ENCODE assay signal across 1 cellular context in genomic region chr3:152471814-152472605, GRCh38.
A peak's percentile ranks its signal among the peaks of the same experiment; 100 is the strongest.
TF ChIP-seq lines count a peak whose summit lies in the region.

No MANE protein-coding gene starts in this region.

TF ChIP-seq in K562, 482 proteins besides CTCF, POLR2A, EP300 and RAD21 (continued from another document and continues in another):
- TF ChIP-seq MNT (conservative IDR thresholded peaks at IDR 0.05) (0 out of 4 replicates have a peak, but pooled peaks of 1 of the 2 experiments have one; percentile 22), ZNF507 (tag; conservative IDR thresholded peaks at IDR 0.05) (no peak), RCOR1 (IDR thresholded peaks at IDR 0.05; ENCODE audit: borderline replicate concordance in 1 of 2, low read depth in 2 of 2, low read length in 2 of 2) (0 out of 4 replicates have a peak, but pooled peaks of 1 of the 2 experiments have one; percentile 29), FOXK2 (conservative IDR thresholded peaks at IDR 0.05 in 1 of 2, IDR thresholded peaks at IDR 0.05 in 1 of 2; ENCODE audit: low read depth in 2 of 2) (0 out of 4 replicates have a peak, but pooled peaks of 1 of the 2 experiments have one; percentile 52), HLTF (IDR thresholded peaks at IDR 0.05) (0 out of 2 replicates have a peak, but pooled peaks have one; percentile 49), MCM7 (IDR thresholded peaks at IDR 0.05) (0 out of 4 replicates have a peak, but pooled peaks of 1 of the 2 experiments have one; percentile 47), KLF6 (CRISPR knock-in tag; IDR thresholded peaks at IDR 0.05; ENCODE audit: borderline replicate concordance) (no peak), PATZ1 (CRISPR knock-in tag; IDR thresholded peaks at IDR 0.05; ENCODE audit: borderline replicate concordance) (no peak), ATF1 (CRISPR knock-in tag; IDR thresholded peaks at IDR 0.05) (no peak), ATF1 (tag; IDR thresholded peaks at IDR 0.05) (peak; percentile 84), E2F8 (IDR thresholded peaks at IDR 0.05; ENCODE audit: low read depth, partially characterized antibody) (peak; percentile 29), FOXA1 (IDR thresholded peaks at IDR 0.05; ENCODE audit: borderline replicate concordance) (no peak), ETV1 (tag; conservative IDR thresholded peaks at IDR 0.05; ENCODE audit: low read depth) (peak; percentile 80), CREM (IDR thresholded peaks at IDR 0.05; ENCODE audit: low read depth) (peak; percentile 57; the same call in 1 of the 2 replicates), ZNF592 (IDR thresholded peaks at IDR 0.05) (0 out of 2 replicates have a peak, but pooled peaks have one; percentile 31), CREB1 (IDR thresholded peaks at IDR 0.05) (peak; percentile 57; the same call in 1 of the 2 replicates), CREB1 (CRISPR knock-in tag; IDR thresholded peaks at IDR 0.05) (0 out of 2 replicates have a peak, but pooled peaks have one; percentile 27), JUND (IDR thresholded peaks at IDR 0.05; ENCODE audit: borderline replicate concordance, low read depth, low read length) (0 out of 2 replicates have a peak, but pooled peaks have one; percentile 35), JUND (tag; IDR thresholded peaks at IDR 0.05; ENCODE audit: borderline replicate concordance, low read depth, low read length) (no peak), MAFG (tag; conservative IDR thresholded peaks at IDR 0.05) (0 out of 2 replicates have a peak, but pooled peaks have one; percentile 4), PML (IDR thresholded peaks at IDR 0.05; ENCODE audit: low read length) (0 out of 2 replicates have a peak, but pooled peaks have one; percentile 31), DLX4 (CRISPR knock-in tag; IDR thresholded peaks at IDR 0.05) (no peak), SP2 (IDR thresholded peaks at IDR 0.05; ENCODE audit: extremely low read depth, low read depth, low read length, poor library complexity, severe bottlenecking) (no peak), SMC3 (conservative IDR thresholded peaks at IDR 0.05; ENCODE audit: insufficient read depth, low read depth, low read length) (peak; percentile 54), USF2 (CRISPR knock-in tag; IDR thresholded peaks at IDR 0.05) (0 out of 2 replicates have a peak, but pooled peaks have one; percentile 24), HDAC2 (IDR thresholded peaks at IDR 0.05) (peak; percentile 56), PBX2 (CRISPR knock-in tag; IDR thresholded peaks at IDR 0.05; ENCODE audit: low read depth) (no peak), PBX2 (tag; conservative IDR thresholded peaks at IDR 0.05; ENCODE audit: low read depth) (peak; percentile 74), MTF1 (CRISPR knock-in tag; IDR thresholded peaks at IDR 0.05; ENCODE audit: borderline replicate concordance) (no peak), ILK (tag; IDR thresholded peaks at IDR 0.05; ENCODE audit: borderline replicate concordance, low read depth) (no peak), FOXM1 (IDR thresholded peaks at IDR 0.05; ENCODE audit: low read depth) (peak; percentile 47; the same call in 1 of the 2 replicates), FOXM1 (CRISPR knock-in tag; IDR thresholded peaks at IDR 0.05; ENCODE audit: low read depth) (no peak), DPF2 (IDR thresholded peaks at IDR 0.05) (peak; percentile 76), TAF9B (IDR thresholded peaks at IDR 0.05; ENCODE audit: partially characterized antibody) (peak; percentile 25), TAF15 (IDR thresholded peaks at IDR 0.05; ENCODE audit: low read depth, low read length) (no peak), ID3 (CRISPR knock-in tag; IDR thresholded peaks at IDR 0.05) (no peak), ID3 (tag; IDR thresholded peaks at IDR 0.05) (no peak), ATF7 (IDR thresholded peaks at IDR 0.05) (peak; percentile 48; the same call in 1 of the 2 replicates), ZBTB9 (CRISPR knock-in tag; IDR thresholded peaks at IDR 0.05) (no peak), PHF20 (IDR thresholded peaks at IDR 0.05; ENCODE audit: partially characterized antibody) (no peak), GTF2E2 (tag; IDR thresholded peaks at IDR 0.05) (no peak), ZNF395 (CRISPR knock-in tag; IDR thresholded peaks at IDR 0.05) (no peak), BCOR (IDR thresholded peaks at IDR 0.05) (no peak)
